In genomic region chr20:21708738-21709534, GRCh38 we compare ENCODE assay signal across 2 cellular contexts.
TF ChIP-seq lines count a peak whose summit lies in the region.

No MANE protein-coding gene starts in this region.

TF ChIP-seq in HepG2, 621 proteins besides CTCF, POLR2A, EP300 and RAD21:
- no peak for TF ChIP-seq IKZF5 (CRISPR knock-in tag; IDR thresholded peaks at IDR 0.05)
- TF ChIP-seq ZNF597 (CRISPR knock-in tag; IDR thresholded peaks at IDR 0.05), result no peak
- peak; percentile 11 for TF ChIP-seq HNRNPK (IDR thresholded peaks at IDR 0.05; ENCODE audit: low read depth, low read length, poor library complexity, severe bottlenecking)
- no peak for TF ChIP-seq CERS6 (CRISPR knock-in tag; IDR thresholded peaks at IDR 0.05)
- TF ChIP-seq HNRNPLL (IDR thresholded peaks at IDR 0.05; ENCODE audit: low read depth, low read length, poor library complexity, severe bottlenecking), result peak; percentile 32
TF ChIP-seq in HepG2: peak in this region for 2.

TF ChIP-seq in GM12878, 131 proteins besides CTCF, POLR2A, EP300 and RAD21:
- TF ChIP-seq CREM (IDR thresholded peaks at IDR 0.05; ENCODE audit: low read depth) (no peak), SUZ12 (IDR thresholded peaks at IDR 0.05; ENCODE audit: unreplicated experiment) (peak; percentile 55)
